1 cellular context compared by ENCODE assay signal in the genomic region with DNA sequence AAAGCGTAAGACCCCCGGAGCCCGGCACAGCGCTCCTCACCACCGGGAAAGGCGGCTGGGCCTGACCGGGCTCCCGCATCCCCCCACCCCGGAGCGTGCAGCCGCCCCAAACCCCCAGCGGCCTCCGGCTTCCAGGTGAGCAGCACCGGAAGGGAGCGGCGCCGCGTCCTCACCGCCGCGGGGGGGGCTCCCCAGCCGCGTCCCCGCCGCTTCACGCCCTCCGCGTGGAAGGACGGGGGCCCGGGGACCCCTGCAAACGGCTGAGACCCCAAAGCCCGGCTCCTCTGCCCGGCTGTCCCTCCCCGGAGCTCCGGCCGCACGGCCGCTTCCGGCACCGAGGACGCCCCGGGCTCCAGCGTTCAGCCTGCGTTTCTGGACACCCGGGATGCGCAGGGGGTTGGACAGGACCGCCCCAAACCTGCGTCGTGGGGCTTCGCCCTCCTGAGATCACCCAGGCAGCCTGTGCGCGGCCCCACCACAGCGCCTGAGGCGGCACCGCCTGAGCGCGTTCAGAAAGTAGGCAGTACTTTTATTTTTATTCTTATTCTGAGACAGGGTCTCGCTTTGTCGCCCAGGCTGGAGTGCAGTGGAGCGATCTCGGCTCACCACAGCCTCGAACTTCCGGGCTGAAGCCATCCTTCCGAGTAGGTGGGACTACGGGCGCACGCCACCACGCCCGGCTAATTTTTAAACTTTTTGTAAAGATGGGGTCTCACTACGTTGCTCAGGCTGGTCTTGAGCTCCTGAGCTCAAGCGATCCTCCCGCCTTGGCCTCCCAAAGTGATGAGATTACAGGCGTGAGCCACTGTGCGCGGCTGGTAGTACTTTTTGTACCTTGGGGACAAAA.
A peak's percentile ranks its signal among the peaks of the same experiment; 100 is the strongest.
TF ChIP-seq lines count a peak whose summit lies in the region.

No MANE protein-coding gene starts in this region.

TF ChIP-seq in HepG2, 621 proteins besides CTCF, POLR2A, EP300 and RAD21 (continued from another document and continues in another):
- TF ChIP-seq, protein P1, sequence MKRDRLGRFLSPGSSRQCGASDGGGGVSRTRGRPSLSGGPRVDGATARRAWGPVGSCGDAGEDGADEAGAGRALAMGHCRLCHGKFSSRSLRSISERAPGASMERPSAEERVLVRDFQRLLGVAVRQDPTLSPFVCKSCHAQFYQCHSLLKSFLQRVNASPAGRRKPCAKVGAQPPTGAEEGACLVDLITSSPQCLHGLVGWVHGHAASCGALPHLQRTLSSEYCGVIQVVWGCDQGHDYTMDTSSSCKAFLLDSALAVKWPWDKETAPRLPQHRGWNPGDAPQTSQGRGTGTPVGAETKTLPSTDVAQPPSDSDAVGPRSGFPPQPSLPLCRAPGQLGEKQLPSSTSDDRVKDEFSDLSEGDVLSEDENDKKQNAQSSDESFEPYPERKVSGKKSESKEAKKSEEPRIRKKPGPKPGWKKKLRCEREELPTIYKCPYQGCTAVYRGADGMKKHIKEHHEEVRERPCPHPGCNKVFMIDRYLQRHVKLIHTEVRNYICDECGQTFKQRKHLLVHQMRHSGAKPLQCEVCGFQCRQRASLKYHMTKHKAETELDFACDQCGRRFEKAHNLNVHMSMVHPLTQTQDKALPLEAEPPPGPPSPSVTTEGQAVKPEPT (CRISPR knock-in tag; IDR thresholded peaks at IDR 0.05; ENCODE audit: low read depth) = no peak
- TF ChIP-seq, protein P2, sequence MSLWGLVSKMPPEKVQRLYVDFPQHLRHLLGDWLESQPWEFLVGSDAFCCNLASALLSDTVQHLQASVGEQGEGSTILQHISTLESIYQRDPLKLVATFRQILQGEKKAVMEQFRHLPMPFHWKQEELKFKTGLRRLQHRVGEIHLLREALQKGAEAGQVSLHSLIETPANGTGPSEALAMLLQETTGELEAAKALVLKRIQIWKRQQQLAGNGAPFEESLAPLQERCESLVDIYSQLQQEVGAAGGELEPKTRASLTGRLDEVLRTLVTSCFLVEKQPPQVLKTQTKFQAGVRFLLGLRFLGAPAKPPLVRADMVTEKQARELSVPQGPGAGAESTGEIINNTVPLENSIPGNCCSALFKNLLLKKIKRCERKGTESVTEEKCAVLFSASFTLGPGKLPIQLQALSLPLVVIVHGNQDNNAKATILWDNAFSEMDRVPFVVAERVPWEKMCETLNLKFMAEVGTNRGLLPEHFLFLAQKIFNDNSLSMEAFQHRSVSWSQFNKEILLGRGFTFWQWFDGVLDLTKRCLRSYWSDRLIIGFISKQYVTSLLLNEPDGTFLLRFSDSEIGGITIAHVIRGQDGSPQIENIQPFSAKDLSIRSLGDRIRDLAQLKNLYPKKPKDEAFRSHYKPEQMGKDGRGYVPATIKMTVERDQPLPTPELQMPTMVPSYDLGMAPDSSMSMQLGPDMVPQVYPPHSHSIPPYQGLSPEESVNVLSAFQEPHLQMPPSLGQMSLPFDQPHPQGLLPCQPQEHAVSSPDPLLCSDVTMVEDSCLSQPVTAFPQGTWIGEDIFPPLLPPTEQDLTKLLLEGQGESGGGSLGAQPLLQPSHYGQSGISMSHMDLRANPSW (CRISPR knock-in tag; IDR thresholded peaks at IDR 0.05; ENCODE audit: borderline replicate concordance) = no peak
- no peak for TF ChIP-seq ZNF773 (CRISPR knock-in tag; IDR thresholded peaks at IDR 0.05; ENCODE audit: borderline replicate concordance)
- TF ChIP-seq RFXANK (CRISPR knock-in tag; IDR thresholded peaks at IDR 0.05) = no peak
- no peak for TF ChIP-seq MTF1 (CRISPR knock-in tag; IDR thresholded peaks at IDR 0.05)
- no peak; the same call in 1 of the 2 replicates for TF ChIP-seq THAP11 (CRISPR knock-in tag; IDR thresholded peaks at IDR 0.05)
- TF ChIP-seq, protein P3, sequence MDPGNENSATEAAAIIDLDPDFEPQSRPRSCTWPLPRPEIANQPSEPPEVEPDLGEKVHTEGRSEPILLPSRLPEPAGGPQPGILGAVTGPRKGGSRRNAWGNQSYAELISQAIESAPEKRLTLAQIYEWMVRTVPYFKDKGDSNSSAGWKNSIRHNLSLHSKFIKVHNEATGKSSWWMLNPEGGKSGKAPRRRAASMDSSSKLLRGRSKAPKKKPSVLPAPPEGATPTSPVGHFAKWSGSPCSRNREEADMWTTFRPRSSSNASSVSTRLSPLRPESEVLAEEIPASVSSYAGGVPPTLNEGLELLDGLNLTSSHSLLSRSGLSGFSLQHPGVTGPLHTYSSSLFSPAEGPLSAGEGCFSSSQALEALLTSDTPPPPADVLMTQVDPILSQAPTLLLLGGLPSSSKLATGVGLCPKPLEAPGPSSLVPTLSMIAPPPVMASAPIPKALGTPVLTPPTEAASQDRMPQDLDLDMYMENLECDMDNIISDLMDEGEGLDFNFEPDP (CRISPR knock-in tag; conservative IDR thresholded peaks at IDR 0.05) = 0 out of 2 replicates have a peak, but pooled peaks have one; percentile 75
- TF ChIP-seq SAP130 (CRISPR knock-in tag; IDR thresholded peaks at IDR 0.05; ENCODE audit: low read depth) = peak; percentile 37
- TF ChIP-seq ZNF225 (CRISPR knock-in tag; IDR thresholded peaks at IDR 0.05) = no peak; the same call in 1 of the 2 replicates
- TF ChIP-seq, protein P4, sequence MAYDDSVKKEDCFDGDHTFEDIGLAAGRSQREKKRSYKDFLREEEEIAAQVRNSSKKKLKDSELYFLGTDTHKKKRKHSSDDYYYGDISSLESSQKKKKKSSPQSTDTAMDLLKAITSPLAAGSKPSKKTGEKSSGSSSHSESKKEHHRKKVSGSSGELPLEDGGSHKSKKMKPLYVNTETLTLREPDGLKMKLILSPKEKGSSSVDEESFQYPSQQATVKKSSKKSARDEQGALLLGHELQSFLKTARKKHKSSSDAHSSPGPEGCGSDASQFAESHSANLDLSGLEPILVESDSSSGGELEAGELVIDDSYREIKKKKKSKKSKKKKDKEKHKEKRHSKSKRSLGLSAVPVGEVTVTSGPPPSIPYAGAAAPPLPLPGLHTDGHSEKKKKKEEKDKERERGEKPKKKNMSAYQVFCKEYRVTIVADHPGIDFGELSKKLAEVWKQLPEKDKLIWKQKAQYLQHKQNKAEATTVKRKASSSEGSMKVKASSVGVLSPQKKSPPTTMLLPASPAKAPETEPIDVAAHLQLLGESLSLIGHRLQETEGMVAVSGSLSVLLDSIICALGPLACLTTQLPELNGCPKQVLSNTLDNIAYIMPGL (CRISPR knock-in tag; IDR thresholded peaks at IDR 0.05; ENCODE audit: borderline replicate concordance in 1 of 2, low read depth in 1 of 2) = peak; percentile 7 to 56; a peak in 1 of 4 replicates
- no peak for TF ChIP-seq ZNF446 (CRISPR knock-in tag; IDR thresholded peaks at IDR 0.05)
- TF ChIP-seq, protein P5, sequence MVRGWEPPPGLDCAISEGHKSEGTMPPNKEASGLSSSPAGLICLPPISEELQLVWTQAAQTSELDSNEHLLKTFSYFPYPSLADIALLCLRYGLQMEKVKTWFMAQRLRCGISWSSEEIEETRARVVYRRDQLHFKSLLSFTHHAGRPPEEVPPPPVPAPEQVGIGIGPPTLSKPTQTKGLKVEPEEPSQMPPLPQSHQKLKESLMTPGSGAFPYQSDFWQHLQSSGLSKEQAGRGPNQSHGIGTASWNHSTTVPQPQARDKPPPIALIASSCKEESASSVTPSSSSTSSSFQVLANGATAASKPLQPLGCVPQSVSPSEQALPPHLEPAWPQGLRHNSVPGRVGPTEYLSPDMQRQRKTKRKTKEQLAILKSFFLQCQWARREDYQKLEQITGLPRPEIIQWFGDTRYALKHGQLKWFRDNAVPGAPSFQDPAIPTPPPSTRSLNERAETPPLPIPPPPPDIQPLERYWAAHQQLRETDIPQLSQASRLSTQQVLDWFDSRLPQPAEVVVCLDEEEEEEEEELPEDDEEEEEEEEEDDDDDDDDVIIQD (CRISPR knock-in tag; IDR thresholded peaks at IDR 0.05; ENCODE audit: low read depth) = no peak
- TF ChIP-seq KDM2A (CRISPR knock-in tag; IDR thresholded peaks at IDR 0.05; ENCODE audit: borderline replicate concordance, low read depth) = peak; percentile 50; the same call in 1 of the 2 replicates
- no peak for TF ChIP-seq SNAPC2 (CRISPR knock-in tag; IDR thresholded peaks at IDR 0.05)
- TF ChIP-seq, protein P6, sequence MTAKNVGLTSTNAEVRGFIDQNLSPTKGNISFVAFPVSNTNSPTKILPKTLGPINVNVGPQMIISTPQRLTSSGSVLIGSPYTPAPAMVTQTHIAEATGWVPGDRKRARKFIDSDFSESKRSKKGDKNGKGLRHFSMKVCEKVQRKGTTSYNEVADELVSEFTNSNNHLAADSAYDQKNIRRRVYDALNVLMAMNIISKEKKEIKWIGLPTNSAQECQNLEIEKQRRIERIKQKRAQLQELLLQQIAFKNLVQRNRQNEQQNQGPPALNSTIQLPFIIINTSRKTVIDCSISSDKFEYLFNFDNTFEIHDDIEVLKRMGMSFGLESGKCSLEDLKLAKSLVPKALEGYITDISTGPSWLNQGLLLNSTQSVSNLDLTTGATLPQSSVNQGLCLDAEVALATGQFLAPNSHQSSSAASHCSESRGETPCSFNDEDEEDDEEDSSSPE (CRISPR knock-in tag; IDR thresholded peaks at IDR 0.05) = no peak
- TF ChIP-seq, protein P7, sequence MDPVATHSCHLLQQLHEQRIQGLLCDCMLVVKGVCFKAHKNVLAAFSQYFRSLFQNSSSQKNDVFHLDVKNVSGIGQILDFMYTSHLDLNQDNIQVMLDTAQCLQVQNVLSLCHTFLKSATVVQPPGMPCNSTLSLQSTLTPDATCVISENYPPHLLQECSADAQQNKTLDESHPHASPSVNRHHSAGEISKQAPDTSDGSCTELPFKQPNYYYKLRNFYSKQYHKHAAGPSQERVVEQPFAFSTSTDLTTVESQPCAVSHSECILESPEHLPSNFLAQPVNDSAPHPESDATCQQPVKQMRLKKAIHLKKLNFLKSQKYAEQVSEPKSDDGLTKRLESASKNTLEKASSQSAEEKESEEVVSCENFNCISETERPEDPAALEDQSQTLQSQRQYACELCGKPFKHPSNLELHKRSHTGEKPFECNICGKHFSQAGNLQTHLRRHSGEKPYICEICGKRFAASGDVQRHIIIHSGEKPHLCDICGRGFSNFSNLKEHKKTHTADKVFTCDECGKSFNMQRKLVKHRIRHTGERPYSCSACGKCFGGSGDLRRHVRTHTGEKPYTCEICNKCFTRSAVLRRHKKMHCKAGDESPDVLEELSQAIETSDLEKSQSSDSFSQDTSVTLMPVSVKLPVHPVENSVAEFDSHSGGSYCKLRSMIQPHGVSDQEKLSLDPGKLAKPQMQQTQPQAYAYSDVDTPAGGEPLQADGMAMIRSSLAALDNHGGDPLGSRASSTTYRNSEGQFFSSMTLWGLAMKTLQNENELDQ (CRISPR knock-in tag; IDR thresholded peaks at IDR 0.05; ENCODE audit: borderline replicate concordance) = no peak
- TF ChIP-seq SNRNP70 (IDR thresholded peaks at IDR 0.05; ENCODE audit: low read depth, low read length) = no peak
- TF ChIP-seq ZNF614 (CRISPR knock-in tag; IDR thresholded peaks at IDR 0.05; ENCODE audit: borderline replicate concordance) = no peak
- TF ChIP-seq KDM1A (CRISPR knock-in tag; IDR thresholded peaks at IDR 0.05) = no peak
- TF ChIP-seq, protein P8, sequence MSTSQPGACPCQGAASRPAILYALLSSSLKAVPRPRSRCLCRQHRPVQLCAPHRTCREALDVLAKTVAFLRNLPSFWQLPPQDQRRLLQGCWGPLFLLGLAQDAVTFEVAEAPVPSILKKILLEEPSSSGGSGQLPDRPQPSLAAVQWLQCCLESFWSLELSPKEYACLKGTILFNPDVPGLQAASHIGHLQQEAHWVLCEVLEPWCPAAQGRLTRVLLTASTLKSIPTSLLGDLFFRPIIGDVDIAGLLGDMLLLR (CRISPR knock-in tag; IDR thresholded peaks at IDR 0.05) = no peak
- TF ChIP-seq ADNP (CRISPR knock-in tag; IDR thresholded peaks at IDR 0.05) = no peak
- TF ChIP-seq ZNF260 (CRISPR knock-in tag; IDR thresholded peaks at IDR 0.05; ENCODE audit: borderline replicate concordance, low read depth) = no peak
- TF ChIP-seq ZNF343 (CRISPR knock-in tag; IDR thresholded peaks at IDR 0.05) = no peak
- no peak for TF ChIP-seq PTBP1 (IDR thresholded peaks at IDR 0.05; ENCODE audit: low read depth, low read length, poor library complexity, severe bottlenecking)
- TF ChIP-seq ISX (CRISPR knock-in tag; conservative IDR thresholded peaks at IDR 0.05) = no peak
- no peak for TF ChIP-seq HHEX (CRISPR knock-in tag; IDR thresholded peaks at IDR 0.05)
- TF ChIP-seq KLF9 (CRISPR knock-in tag; IDR thresholded peaks at IDR 0.05; ENCODE audit: low read depth) = no peak
- TF ChIP-seq NPAS2 (CRISPR knock-in tag; IDR thresholded peaks at IDR 0.05; ENCODE audit: borderline replicate concordance) = no peak
- no peak for TF ChIP-seq ZNF451 (CRISPR knock-in tag; IDR thresholded peaks at IDR 0.05)
- TF ChIP-seq MTA3 (CRISPR knock-in tag; IDR thresholded peaks at IDR 0.05) = no peak
- no peak for TF ChIP-seq CBFB (CRISPR knock-in tag; IDR thresholded peaks at IDR 0.05)
- no peak for TF ChIP-seq PAF1 (CRISPR knock-in tag; IDR thresholded peaks at IDR 0.05)
- no peak for TF ChIP-seq PHF21A (CRISPR knock-in tag; IDR thresholded peaks at IDR 0.05)
- TF ChIP-seq, protein P9, sequence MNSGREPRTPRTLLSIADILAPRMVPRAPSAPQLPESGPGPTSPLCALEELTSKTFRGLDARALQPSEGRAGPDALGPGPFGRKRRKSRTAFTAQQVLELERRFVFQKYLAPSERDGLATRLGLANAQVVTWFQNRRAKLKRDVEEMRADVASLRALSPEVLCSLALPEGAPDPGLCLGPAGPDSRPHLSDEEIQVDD (CRISPR knock-in tag; IDR thresholded peaks at IDR 0.05; ENCODE audit: borderline replicate concordance) = no peak
- no peak for TF ChIP-seq ISL2 (CRISPR knock-in tag; IDR thresholded peaks at IDR 0.05)
- TF ChIP-seq, protein P10, sequence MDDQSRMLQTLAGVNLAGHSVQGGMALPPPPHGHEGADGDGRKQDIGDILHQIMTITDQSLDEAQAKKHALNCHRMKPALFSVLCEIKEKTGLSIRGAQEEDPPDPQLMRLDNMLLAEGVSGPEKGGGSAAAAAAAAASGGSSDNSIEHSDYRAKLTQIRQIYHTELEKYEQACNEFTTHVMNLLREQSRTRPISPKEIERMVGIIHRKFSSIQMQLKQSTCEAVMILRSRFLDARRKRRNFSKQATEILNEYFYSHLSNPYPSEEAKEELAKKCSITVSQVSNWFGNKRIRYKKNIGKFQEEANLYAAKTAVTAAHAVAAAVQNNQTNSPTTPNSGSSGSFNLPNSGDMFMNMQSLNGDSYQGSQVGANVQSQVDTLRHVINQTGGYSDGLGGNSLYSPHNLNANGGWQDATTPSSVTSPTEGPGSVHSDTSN (CRISPR knock-in tag; IDR thresholded peaks at IDR 0.05; ENCODE audit: borderline replicate concordance) = no peak
- no peak for TF ChIP-seq ETV6 (CRISPR knock-in tag; conservative IDR thresholded peaks at IDR 0.05)
- no peak for TF ChIP-seq JUN (CRISPR knock-in tag; IDR thresholded peaks at IDR 0.05)
- TF ChIP-seq REPIN1 (CRISPR knock-in tag; IDR thresholded peaks at IDR 0.05; ENCODE audit: borderline replicate concordance, low read depth) = no peak
- TF ChIP-seq ELF4 (CRISPR knock-in tag; IDR thresholded peaks at IDR 0.05; ENCODE audit: borderline replicate concordance) = no peak
- no peak for TF ChIP-seq CENPX (CRISPR knock-in tag; IDR thresholded peaks at IDR 0.05)
- no peak for TF ChIP-seq RBAK (CRISPR knock-in tag; IDR thresholded peaks at IDR 0.05)
- TF ChIP-seq ZIK1 (CRISPR knock-in tag; IDR thresholded peaks at IDR 0.05; ENCODE audit: borderline replicate concordance, low read depth) = no peak
- TF ChIP-seq HOXA3 (CRISPR knock-in tag; IDR thresholded peaks at IDR 0.05) = no peak
- no peak for TF ChIP-seq KMT2A (CRISPR knock-in tag; IDR thresholded peaks at IDR 0.05)
